ENCODE assay signal across 35 cellular contexts in the genomic region with DNA sequence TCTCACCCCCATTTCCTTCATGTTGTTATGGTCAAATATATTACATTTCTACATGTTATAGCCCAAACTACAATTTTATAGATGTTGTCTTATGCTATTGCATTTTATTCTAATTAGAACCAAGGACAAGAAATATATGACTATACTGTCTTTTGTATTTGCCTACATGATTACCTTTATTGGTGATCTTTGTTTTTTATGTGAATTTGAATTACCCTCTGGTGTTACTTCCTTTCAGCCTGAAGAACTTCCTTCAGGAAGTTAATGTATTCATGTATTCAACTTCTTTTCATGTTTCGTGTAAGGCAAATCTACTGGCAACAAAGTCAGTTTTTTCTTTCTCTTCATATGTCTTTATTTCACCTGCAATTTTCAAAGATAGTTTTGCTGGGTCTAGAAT. TPM values are rescaled to one million over a fixed set of nuclear protein-coding genes. Genes with fewer than 3 reads are reported as not detected.
"Had no signal": no experiment of that assay in that cellular context is flagged by ENCODE, and none has a peak within 500 bp of the region (broad histone marks: within the 10 kb centered on the region; RNA-seq: fewer than 3 reads in every experiment).

No MANE protein-coding gene starts in this region.

- H3K36me3 Mint-ChIP-seq: activated CD4-positive, alpha-beta memory T cell treated with anti-CD3 and anti-CD28 coated beads for 36 hours; activated naive CD4-positive, alpha-beta T cell treated with anti-CD3 and anti-CD28 coated beads, Interleukin-2, amount 50 U/mL, for 72 hours; activated naive CD8-positive, alpha-beta T cell treated with anti-CD3 and anti-CD28 coated beads for 36 hours had no signal

- H3K4me1 Mint-ChIP-seq: activated B cell treated with CpG ODN at 0.5 μM for 24 hours; activated T-helper 17 cell treated with anti-CD3 and anti-CD28 coated beads, Interleukin-2, amount 50 U/mL, for 72 hours had no signal

- H3K27ac Mint-ChIP-seq: activated B cell treated with CpG ODN at 0.5 μM for 24 hours; activated CD4-positive, alpha-beta memory T cell treated with anti-CD3 and anti-CD28 coated beads for 36 hours; activated CD4-positive, alpha-beta T cell treated with anti-CD3 and anti-CD28 coated beads, Interleukin-2, amount 10 ng/mL, durations not matched to agents 24 days and 14 days; activated CD8-positive, alpha-beta T cell treated with anti-CD3 and anti-CD28 coated beads for 36 hours; activated naive CD4-positive, alpha-beta T cell treated with anti-CD3 and anti-CD28 coated beads, Interleukin-2, amount 50 U/mL, for 72 hours; activated naive CD8-positive, alpha-beta T cell treated with anti-CD3 and anti-CD28 coated beads for 36 hours; activated T-cell treated with anti-CD3 and anti-CD28 coated beads, Interleukin-2, amount 50 U/mL, for 72 hours; activated T-helper 1 cell treated with anti-CD3 and anti-CD28 coated beads, Interleukin-12 subunit alpha, Interleukin-12 subunit beta, Interleukin-2, Interleukin-4 antibody, amounts not matched to agents 30 ng/mL and 10 ng/mL and 1 ng/mL, durations not matched to agents 14 hours and 24 hours and 36 hours; activated T-helper 17 cell treated with anti-CD3 and anti-CD28 coated beads, Interleukin-2, amount 50 U/mL, for 72 hours; T-helper 1 cell treated with Interleukin-12 subunit alpha and Interleukin-12 subunit beta and Interleukin-4 antibody, amounts not matched to agents 30 μg/mL and 1 μg/mL, for 36 hours; T-helper 2 cell treated with Interferon-gamma antibody and Interleukin-4, amounts not matched to agents 5 μg/mL and 100 μg/mL, for 36 hours had no signal

- ATAC-seq: activated CD8-positive, alpha-beta T cell treated with anti-CD3 and anti-CD28 coated beads for 36 hours; activated naive CD4-positive, alpha-beta T cell treated with anti-CD3 and anti-CD28 coated beads, Interleukin-2, amount 50 U/mL, for 72 hours; activated T-cell treated with anti-CD3 and anti-CD28 coated beads, Interleukin-2, amount 50 U/mL, for 4 hours; activated T-cell treated with anti-CD3 and anti-CD28 coated beads, Interleukin-2, amount 50 U/mL, for 72 hours; activated T-helper 17 cell treated with anti-CD3 and anti-CD28 coated beads, Interleukin-2, amount 50 U/mL, for 72 hours; body of pancreas had no signal

- DNase-seq: activated B cell treated with CpG ODN at 0.5 μM for 24 hours; activated CD4-positive, alpha-beta memory T cell treated with anti-CD3 and anti-CD28 coated beads for 36 hours; activated CD4-positive, alpha-beta T cell treated with anti-CD3 and anti-CD28 coated beads for 4 hours; activated CD4-positive, alpha-beta T cell treated with anti-CD3 and anti-CD28 coated beads, Interleukin-2, amount 10 ng/mL, durations not matched to agents 24 days and 14 days; activated CD4-positive, alpha-beta T cell treated with anti-CD3 and anti-CD28 coated beads, Interleukin-2, amount 50 U/mL, for 1 hour; activated CD4-positive, alpha-beta T cell treated with anti-CD3 and anti-CD28 coated beads, Interleukin-2, amount 50 U/mL, for 4 hours; activated CD4-positive, CD25-positive, alpha-beta regulatory T cell treated with anti-CD3 and anti-CD28 coated beads, Interleukin-2, amount 50 U/mL, for 72 hours; activated CD8-positive, alpha-beta memory T cell treated with anti-CD3 and anti-CD28 coated beads, Interleukin-2, amount 50 U/mL, for 4 hours; activated CD8-positive, alpha-beta T cell treated with anti-CD3 and anti-CD28 coated beads for 36 hours; activated gamma-delta T cell treated with Interleukin-2 at 50 U/mL for 16 hours; activated naive CD4-positive, alpha-beta T cell treated with anti-CD3 and anti-CD28 coated beads, Interleukin-2, amount 50 U/mL, for 16 hours; activated naive CD4-positive, alpha-beta T cell treated with Interleukin-2 at 50 U/mL for 16 hours; activated naive CD8-positive, alpha-beta T cell treated with anti-CD3 and anti-CD28 coated beads for 36 hours; activated T-cell treated with anti-CD3 and anti-CD28 coated beads for 4 hours; activated T-cell treated with anti-CD3 and anti-CD28 coated beads, Interleukin-2, amount 50 U/mL, for 1 hour; activated T-cell treated with anti-CD3 and anti-CD28 coated beads, Interleukin-2, amount 50 U/mL, for 4 hours; activated T-cell treated with anti-CD3 and anti-CD28 coated beads, Interleukin-2, amount 50 U/mL, for 72 hours; adrenal gland; amniotic stem cell; body of pancreas; brain microvascular endothelial cell; central memory CD4-positive, alpha-beta T cell; T-helper 1 cell; T-helper 2 cell; T-helper 9 cell had no signal

- H3K4me3 Mint-ChIP-seq: activated B cell treated with CpG ODN at 0.5 μM for 24 hours; activated CD4-positive, alpha-beta memory T cell treated with anti-CD3 and anti-CD28 coated beads for 36 hours; activated CD4-positive, alpha-beta T cell treated with anti-CD3 and anti-CD28 coated beads, Interleukin-2, amount 10 ng/mL, durations not matched to agents 24 days and 14 days; activated CD8-positive, alpha-beta T cell treated with anti-CD3 and anti-CD28 coated beads for 36 hours; activated naive CD8-positive, alpha-beta T cell treated with anti-CD3 and anti-CD28 coated beads for 36 hours; activated T-cell treated with anti-CD3 and anti-CD28 coated beads, Interleukin-2, amount 50 U/mL, for 4 hours; activated T-cell treated with anti-CD3 and anti-CD28 coated beads, Interleukin-2, amount 50 U/mL, for 72 hours; activated T-helper 1 cell treated with anti-CD3 and anti-CD28 coated beads, Interleukin-12 subunit alpha, Interleukin-12 subunit beta, Interleukin-2, Interleukin-4 antibody, amounts not matched to agents 30 ng/mL and 10 ng/mL and 1 ng/mL, durations not matched to agents 14 hours and 24 hours and 36 hours; activated T-helper 17 cell treated with anti-CD3 and anti-CD28 coated beads, Interleukin-2, amount 50 U/mL, for 72 hours; T-helper 1 cell treated with Interleukin-12 subunit alpha and Interleukin-12 subunit beta and Interleukin-4 antibody, amounts not matched to agents 30 μg/mL and 1 μg/mL, for 36 hours; T-helper 2 cell treated with Interferon-gamma antibody and Interleukin-4, amounts not matched to agents 5 μg/mL and 100 μg/mL, for 36 hours had no signal

- H3K9me3 Mint-ChIP-seq: activated CD4-positive, alpha-beta T cell treated with anti-CD3 and anti-CD28 coated beads, Interleukin-2, amount 10 ng/mL, durations not matched to agents 24 days and 14 days; activated CD8-positive, alpha-beta T cell treated with anti-CD3 and anti-CD28 coated beads for 36 hours; activated T-helper 1 cell treated with anti-CD3 and anti-CD28 coated beads, Interleukin-12 subunit alpha, Interleukin-12 subunit beta, Interleukin-2, Interleukin-4 antibody, amounts not matched to agents 30 ng/mL and 10 ng/mL and 1 ng/mL, durations not matched to agents 14 hours and 24 hours and 36 hours; T-helper 2 cell treated with Interferon-gamma antibody and Interleukin-4, amounts not matched to agents 5 μg/mL and 100 μg/mL, for 36 hours had no signal

RNA-seq across cellular contexts. Expression of a gene that starts 8.7 kb away (rescaled TPM):
- total RNA-seq: activated B cell treated with CpG ODN at 0.5 μM for 24 hours, aorta, body of pancreas, cardiac septum had no signal

RNA-seq across cellular contexts. Expression of a gene that starts 11.9 kb away (rescaled TPM):
- total RNA-seq: activated B cell treated with CpG ODN at 0.5 μM for 24 hours; activated CD8-positive, alpha-beta T cell treated with anti-CD3 and anti-CD28 coated beads for 36 hours; activated T-helper 17 cell treated with anti-CD3 and anti-CD28 coated beads, Interleukin-2, amount 50 U/mL, for 72 hours; aorta had no signal

RNA-seq across cellular contexts. Expression of a gene that starts 20.8 kb away (rescaled TPM):
- total RNA-seq: activated B cell treated with CpG ODN at 0.5 μM for 24 hours; activated CD8-positive, alpha-beta T cell treated with anti-CD3 and anti-CD28 coated beads for 36 hours; activated naive CD8-positive, alpha-beta T cell treated with anti-CD3 and anti-CD28 coated beads for 36 hours; activated T-helper 17 cell treated with anti-CD3 and anti-CD28 coated beads, Interleukin-2, amount 50 U/mL, for 72 hours; adrenal gland; aorta; astrocyte; body of pancreas; breast epithelium; cardiac septum; cerebellum had no signal
